Comparison of ENCODE assay signal across 8 cellular contexts in the genomic region with DNA sequence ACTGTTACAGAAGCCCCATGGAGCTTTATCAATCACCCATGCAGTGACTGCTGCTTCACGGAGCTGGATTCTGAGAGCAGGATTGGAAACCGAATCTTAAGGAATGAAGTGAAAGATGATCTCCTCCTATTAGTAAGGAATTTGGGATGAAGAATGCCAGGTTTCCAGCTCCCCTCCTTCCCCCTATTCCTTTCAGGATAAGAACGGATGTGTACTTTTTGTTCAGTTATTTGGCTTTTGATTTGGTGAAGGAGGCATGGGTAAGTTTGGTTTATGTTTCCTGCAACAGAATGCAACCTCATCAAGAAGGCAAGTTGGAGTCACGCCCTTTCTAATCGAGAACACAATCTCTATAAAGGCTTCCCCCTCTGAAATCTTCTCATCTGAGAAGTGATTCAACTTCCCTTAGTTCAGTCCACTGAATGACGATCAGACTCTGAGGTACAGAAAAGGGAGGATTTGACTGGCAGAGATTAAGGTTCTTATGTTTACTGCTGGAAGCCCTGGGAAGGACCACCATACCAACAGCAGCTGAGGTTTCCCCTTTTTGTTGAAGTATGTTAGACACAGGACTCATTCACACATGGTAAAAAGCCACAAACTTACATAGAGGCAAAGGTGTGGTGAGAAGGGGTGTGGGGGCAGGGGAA. TPM values are rescaled to one million over a fixed set of nuclear protein-coding genes. Genes with fewer than 3 reads are reported as not detected.
DNase-seq lines count a peak whose midpoint lies in the region; ATAC-seq, FAIRE-seq and TF ChIP-seq lines count a peak whose summit lies in the region.

No MANE protein-coding gene starts in this region.

- H3K36me3 Mint-ChIP-seq in T-helper 2 cell treated with Interferon-gamma antibody and Interleukin-4, amounts not matched to agents 5 μg/mL and 100 μg/mL, for 36 hours (ENCODE audit: low read depth): peaks cover 23% of the 10 kb centered on the region
- H3K36me3 Mint-ChIP-seq in progenitor cell of endocrine pancreas (ENCODE audit: insufficient read depth): peaks cover 5% of the 10 kb centered on the region

- TF ChIP-seq CTCF in HEK293 (tag by site-specific recombination; IDR thresholded peaks at IDR 0.05) (no peak), endothelial cell of umbilical vein (IDR thresholded peaks at IDR 0.05; ENCODE audit: extremely low read depth in 1 of 2, insufficient read depth in 1 of 2, low read depth in 1 of 2, low read length in 2 of 2) (no peak), progenitor cell of endocrine pancreas (IDR thresholded peaks at IDR 0.05; ENCODE audit: unreplicated experiment) (no peak), GM13976 (IDR thresholded peaks at IDR 0.05; ENCODE audit: borderline replicate concordance, control extremely low read depth, extremely low read depth, insufficient read depth, missing control alignments) (no peak)

- H3K27me3 Mint-ChIP-seq in T-helper 2 cell treated with Interferon-gamma antibody and Interleukin-4, amounts not matched to agents 5 μg/mL and 100 μg/mL, for 36 hours (ENCODE audit: low read depth): no peaks in the 10 kb centered on the region
- H3K27me3 Mint-ChIP-seq in progenitor cell of endocrine pancreas: no peaks in the 10 kb centered on the region

- no peaks in the 10 kb centered on the region for H3K9me1 ChIP-seq in endothelial cell of umbilical vein (replicated peaks; ENCODE audit: control insufficient read depth, extremely low read depth, insufficient read depth, low read length)

- H4K20me1 ChIP-seq in endothelial cell of umbilical vein (replicated peaks; ENCODE audit: control insufficient read depth, extremely low read depth, insufficient read depth, low read length): no peaks in the 10 kb centered on the region

- no peak overlapping the region for H3K4me3 ChIP-seq in HEK293 (ENCODE audit: low read depth, low read length)
- no peak overlapping the region for H3K4me3 ChIP-seq in endothelial cell of umbilical vein (replicated peaks in 1 of 3; ENCODE audit: insufficient read depth in 1 of 3, low read depth in 1 of 3, low read length in 3 of 3)

- peak; percentile 88 for FAIRE-seq in endothelial cell of umbilical vein (lab: Jason Lieb, UNC)

- H3K27me3 ChIP-seq in endothelial cell of umbilical vein (ENCODE audit: control insufficient read depth in 2 of 2, insufficient read depth in 2 of 2, low read length in 2 of 2): no peaks in the 10 kb centered on the region

- H2AFZ ChIP-seq in endothelial cell of umbilical vein (ENCODE audit: low read depth, low read length): no peak overlapping the region

- DNase-seq in T-helper 2 cell treated with Interferon-gamma antibody and Interleukin-4, amounts not matched to agents 5 μg/mL and 100 μg/mL, for 36 hours (ENCODE audit: low spot score): peak; percentile 47
- peak; percentile 32 for DNase-seq in endothelial cell of umbilical vein (ENCODE audit: low read depth, low spot score)
- DNase-seq in progenitor cell of endocrine pancreas (ENCODE audit: low spot score, unreplicated experiment): no peak
- no peak for DNase-seq in DMS53 (lab: John Stamatoyannopoulos, UW)
- no peak for DNase-seq in GM13976 (ENCODE audit: low spot score)
- DNase-seq in HPDE6-E6E7 (ENCODE audit: extremely low spot score): no peak

- H3K4me1 ChIP-seq in HEK293 (ENCODE audit: control insufficient read depth, insufficient read depth, low read length): peaks cover 6% of the 10 kb centered on the region
- H3K4me1 ChIP-seq in endothelial cell of umbilical vein (ENCODE audit: control insufficient read depth, extremely low read depth, insufficient read depth, low read length): peaks cover 33% of the 10 kb centered on the region

- H3K4me2 ChIP-seq in endothelial cell of umbilical vein (ENCODE audit: insufficient read depth, low read length): peak overlapping the region; percentile 59

- no peaks in the 10 kb centered on the region for H3K9me3 Mint-ChIP-seq in T-helper 2 cell treated with Interferon-gamma antibody and Interleukin-4, amounts not matched to agents 5 μg/mL and 100 μg/mL, for 36 hours
- no peaks in the 10 kb centered on the region for H3K9me3 Mint-ChIP-seq in progenitor cell of endocrine pancreas (ENCODE audit: low read depth)

- dilution Hi-C loops in endothelial cell of umbilical vein (cut with MboI; ENCODE audit: extremely low pct_ligation_motif_present, low sequenced_read_pairs): no loop called here

- H3K27ac ChIP-seq in HEK293 (ENCODE audit: extremely low read depth, low read depth, low read length): no peak overlapping the region
- peak overlapping the region; percentile 20 for H3K27ac ChIP-seq in endothelial cell of umbilical vein (ENCODE audit: insufficient read depth, low read depth, low read length)

- peak overlapping the region; percentile 72 for H3K4me3 Mint-ChIP-seq in T-helper 2 cell treated with Interferon-gamma antibody and Interleukin-4, amounts not matched to agents 5 μg/mL and 100 μg/mL, for 36 hours
- no peak overlapping the region for H3K4me3 Mint-ChIP-seq in progenitor cell of endocrine pancreas (ENCODE audit: low read depth)

- H3K79me2 ChIP-seq in endothelial cell of umbilical vein (ENCODE audit: control insufficient read depth, insufficient read depth, low read length): peaks cover 28% of the 10 kb centered on the region

- no peak overlapping the region for H3K9ac ChIP-seq in endothelial cell of umbilical vein (replicated peaks; ENCODE audit: extremely low read depth, insufficient read depth, low read length)

- no peak for ATAC-seq in HG03521 (IDR thresholded peaks at IDR 0.05; ENCODE audit: unreplicated experiment)

- no peak for TF ChIP-seq POLR2A in endothelial cell of umbilical vein (IDR thresholded peaks at IDR 0.05; ENCODE audit: low read depth, low read length)

- in situ Hi-C loops in GM13976 (cut with MboI; ENCODE audit: low sequenced_read_pairs, unreplicated experiment): no loop called here

- POLR2A ChIA-PET in HEK293 (lab: Yijun Ruan, JAX): interaction anchor here (0.6 to 1.2 kb wide), 3 partner anchors 37 to 333 kb away, joined by 3 read pairs; no protein-coding TSS in a partner anchor
- POLR2A ChIA-PET in endothelial cell of umbilical vein (lab: Charles Lee): interaction anchor here (0.9 to 1.2 kb wide), 2 partner anchors 37 to 47 kb away, joined by 3 read pairs; no protein-coding TSS in a partner anchor

- no TSS peak for BruUV-seq in endothelial cell of umbilical vein (replicated peaks; lab: Mats Ljungman, UMichigan)

- H3K36me3 ChIP-seq in HEK293 (ENCODE audit: control insufficient read depth in 2 of 2, insufficient read depth in 1 of 2, low read length in 2 of 2) (peaks cover 0 to 34% of the 10 kb centered on the region in 2 experiments; a peak in 2 of 3 replicates), endothelial cell of umbilical vein (ENCODE audit: control insufficient read depth in 2 of 2, extremely low read depth in 1 of 2, insufficient read depth in 2 of 2, low read length in 2 of 2) (no peaks in the 10 kb centered on the region)

- intact Hi-C loops in endothelial cell of umbilical vein (cut with micrococcal nuclease): no loop called here

- H3K4me1 Mint-ChIP-seq in T-helper 2 cell treated with Interferon-gamma antibody and Interleukin-4, amounts not matched to agents 5 μg/mL and 100 μg/mL, for 36 hours (ENCODE audit: low read depth): peaks cover 55% of the 10 kb centered on the region
- peaks cover 43% of the 10 kb centered on the region for H3K4me1 Mint-ChIP-seq in progenitor cell of endocrine pancreas (ENCODE audit: low read depth)

- CTCF ChIA-PET in HEK293 (lab: Yijun Ruan, JAX): interaction anchor here (0.8 to 3.1 kb wide), 4 partner anchors 10 to 414 kb away, joined by 3 to 8 read pairs (median 4); no protein-coding TSS in a partner anchor
- CTCF ChIA-PET in endothelial cell of umbilical vein (lab: Charles Lee): interaction anchor here (0.9 to 1.7 kb wide), 3 partner anchors 11 to 94 kb away, joined by 3 to 8 read pairs (median 4); no protein-coding TSS in a partner anchor

- peak overlapping the region; percentile 90 for H3K27ac Mint-ChIP-seq in T-helper 2 cell treated with Interferon-gamma antibody and Interleukin-4, amounts not matched to agents 5 μg/mL and 100 μg/mL, for 36 hours
- H3K27ac Mint-ChIP-seq in progenitor cell of endocrine pancreas: peak overlapping the region; percentile 46

- H3K9me3 ChIP-seq in HEK293 (ENCODE audit: control insufficient read depth, insufficient read depth, low read depth, low read length) (no peaks in the 10 kb centered on the region), endothelial cell of umbilical vein (replicated peaks; ENCODE audit: control insufficient read depth, insufficient read depth, low read length) (no peaks in the 10 kb centered on the region)

TF ChIP-seq in HEK293, 187 proteins besides CTCF, POLR2A, EP300 and RAD21:
- TF ChIP-seq PRDM1 (tag by site-specific recombination; IDR thresholded peaks at IDR 0.05): peak; percentile 46; the same call in 1 of the 2 replicates
- no peak for TF ChIP-seq ZNF658 (tag by site-specific recombination; IDR thresholded peaks at IDR 0.05)
- TF ChIP-seq ZBTB17 (tag by site-specific recombination; IDR thresholded peaks at IDR 0.05): peak; percentile 86

TF ChIP-seq in endothelial cell of umbilical vein, 7 proteins besides CTCF, POLR2A, EP300 and RAD21:
- TF ChIP-seq FOS (IDR thresholded peaks at IDR 0.05; ENCODE audit: borderline replicate concordance, insufficient read depth, low read length) (peak; percentile 54), GATA2 (IDR thresholded peaks at IDR 0.05; ENCODE audit: insufficient read depth, insufficient read length, low read depth, low read length) (peak; percentile 91), JUN (IDR thresholded peaks at IDR 0.05; ENCODE audit: borderline replicate concordance, insufficient read depth, insufficient read length, low read depth) (no peak), EZH2 (IDR thresholded peaks at IDR 0.05; ENCODE audit: borderline replicate concordance, low read depth, low read length, severe bottlenecking) (no peak)

RNA-seq across cellular contexts. Expression of gene ELMO2, which starts 5.5 kb away (rescaled TPM):
- total RNA-seq in endothelial cell of umbilical vein: 42.1 and 43.5 TPM in 2 replicates
- 35.1 and 38.0 TPM in 2 replicates for polyA plus RNA-seq in endothelial cell of umbilical vein
- 28.6 and 33.9 TPM in 2 replicates for polyA plus RNA-seq in endothelial cell of umbilical vein (2011; cell fraction: cytosol; rRNA removed)
- 51.3 and 64.4 TPM in 2 replicates for polyA plus RNA-seq in endothelial cell of umbilical vein (2011; cell fraction: nucleus; rRNA removed)
- 30.6 and 31.2 TPM in 2 replicates for polyA plus RNA-seq in endothelial cell of umbilical vein (2012)
- polyA minus RNA-seq in endothelial cell of umbilical vein: 51.8 and 74.7 TPM in 2 replicates
- 13.0 TPM for polyA minus RNA-seq in endothelial cell of umbilical vein (2011; cell fraction: cytosol; rRNA and poly(A)+ RNA removed)
- 18.6 and 30.7 TPM in 2 replicates for polyA minus RNA-seq in endothelial cell of umbilical vein (2011; cell fraction: nucleus; rRNA and poly(A)+ RNA removed)
- total RNA-seq in progenitor cell of endocrine pancreas: 77.2 and 79.6 TPM in 2 replicates

Comparison
In these comparisons a context has a peak if more than half of its experiments do, and no peak if none do; other contexts are left out.
1. DNase-seq: peak in T-helper 2 cell treated with Interferon-gamma antibody and Interleukin-4, amounts not matched to agents 5 μg/mL and 100 μg/mL, for 36 hours (single experiment) and endothelial cell of umbilical vein (single experiment); none in progenitor cell of endocrine pancreas (single experiment), DMS53 (single experiment), GM13976 (single experiment) and HPDE6-E6E7 (single experiment).